In the genomic region with DNA sequence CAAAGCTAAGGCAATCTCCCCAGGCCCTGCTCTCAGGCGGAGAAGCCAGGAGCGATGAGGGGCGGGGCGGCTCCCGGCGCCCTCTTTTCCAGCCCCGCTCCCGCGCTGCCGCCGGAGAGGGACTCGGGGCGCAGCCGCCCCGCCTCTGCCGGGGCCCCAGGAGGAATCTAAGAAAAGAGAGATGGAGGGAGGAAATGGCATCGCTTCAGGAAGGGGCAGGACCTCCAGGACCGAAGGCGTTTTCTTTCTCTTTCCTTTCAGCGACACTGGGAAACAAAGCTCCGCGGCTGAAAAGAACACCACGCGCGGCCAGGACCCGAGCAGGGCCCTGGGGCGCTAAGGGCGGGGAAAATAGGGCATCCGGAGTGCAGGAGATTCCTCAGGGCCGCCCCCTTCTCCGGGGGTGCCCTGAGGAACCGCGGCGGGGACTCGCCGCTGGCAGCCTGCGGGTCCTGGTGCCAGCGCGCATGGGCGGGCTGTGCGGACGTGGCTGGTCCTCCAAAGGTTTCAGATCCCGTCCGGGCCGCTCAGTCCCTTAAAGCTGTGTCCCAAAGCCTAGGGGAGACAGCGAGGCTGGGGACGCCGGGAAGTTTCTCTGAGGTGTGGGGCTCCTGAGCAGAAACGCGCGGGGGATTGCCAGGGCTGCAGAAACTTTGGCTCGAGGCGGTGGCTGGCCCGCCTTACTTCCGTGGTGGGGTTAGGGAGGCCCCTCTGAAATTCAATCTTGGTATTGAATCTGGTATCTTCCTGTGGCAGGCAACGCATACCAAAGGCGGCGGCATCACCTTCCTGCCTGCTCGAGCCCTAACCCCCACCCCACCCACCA, we compare ENCODE assay signal across 10 cellular contexts. TPM values are rescaled to one million over a fixed set of nuclear protein-coding genes. Genes with fewer than 3 reads are reported as not detected.
DNase-seq lines count a peak whose midpoint lies in the region; ATAC-seq, FAIRE-seq and TF ChIP-seq lines count a peak whose summit lies in the region.
"Had no signal": no experiment of that assay in that cellular context is flagged by ENCODE, and none has a peak within 500 bp of the region (broad histone marks: within the 10 kb centered on the region; RNA-seq: fewer than 3 reads in every experiment).

No MANE protein-coding gene starts in this region.

- TF ChIP-seq POLR2A in HepG2 (IDR thresholded peaks at IDR 0.05; ENCODE audit: insufficient read depth in 1 of 2, low read depth in 2 of 2, low read length in 2 of 2) (no peak), GM12891 (IDR thresholded peaks at IDR 0.05; ENCODE audit: low read depth, low read length) (no peak)

- no peaks in the 10 kb centered on the region for H3K36me3 ChIP-seq in BLaER1
- H3K36me3 ChIP-seq in HUES6 (ENCODE audit: control insufficient read depth, insufficient read depth, low read length): no peaks in the 10 kb centered on the region
- no peaks in the 10 kb centered on the region for H3K36me3 ChIP-seq in HepG2 (replicated peaks in 1 of 2; ENCODE audit: control insufficient read depth in 1 of 2, insufficient read depth in 2 of 2, low read length in 2 of 2)
- H3K36me3 ChIP-seq in thymus (ENCODE audit: control insufficient read depth, insufficient read depth): no peaks in the 10 kb centered on the region

- no peak for TF ChIP-seq RAD21 in HepG2 (CRISPR knock-in tag; IDR thresholded peaks at IDR 0.05)

- WGBS in HepG2 (ENCODE audit: low lambda C conversion rate): 10% methylated on average over 36 of the region's 59 CpGs
- 1% methylated on average over 59 of the region's 59 CpGs for WGBS in thymus

- no peak overlapping the region for H2AFZ ChIP-seq in HepG2 (ENCODE audit: low read length)

- ATAC-seq in HepG2 (no peak), GM19328 (IDR thresholded peaks at IDR 0.05; ENCODE audit: unreplicated experiment) (no peak), HG03460 (IDR thresholded peaks at IDR 0.05; ENCODE audit: unreplicated experiment) (no peak)

- H3K79me2 ChIP-seq in HepG2 (ENCODE audit: insufficient read depth, low read length): no peaks in the 10 kb centered on the region

- in situ Hi-C loops in HepG2 (cut with HindIII; ENCODE audit: extremely low pct_ligation_motif_present, low pct_unique_long_range_greater_than_20kb): no loop called here

- H3K9ac ChIP-seq in BLaER1 (no peak overlapping the region), HUES6 (ENCODE audit: low read length) (peak overlapping the region; percentile 45), HepG2 (ENCODE audit: insufficient read depth, low read depth, low read length) (no peak overlapping the region)

- DNase-seq in astrocyte of the hippocampus (ENCODE audit: low read depth, low spot score) (peak; percentile 51), HepG2 (ENCODE audit: low spot score) (no peak), GM12891 (ENCODE audit: insufficient read length, low spot score) (no peak)
- DNase-seq: left cardiac atrium had no signal

- H4K20me1 ChIP-seq in BLaER1 (peaks cover 23% of the 10 kb centered on the region), HepG2 (ENCODE audit: insufficient read depth, low read length) (0 out of 2 replicates have a peak, but pooled peaks cover 4% of the 10 kb centered on the region)

- POLR2A ChIA-PET in HepG2 (lab: Yijun Ruan, JAX): no interaction called here

- H3K4me1 ChIP-seq in BLaER1 (no peaks in the 10 kb centered on the region), HUES6 (ENCODE audit: control insufficient read depth, insufficient read depth, low read length) (peaks cover 22% of the 10 kb centered on the region), HepG2 (ENCODE audit: insufficient read depth, low read length) (no peaks in the 10 kb centered on the region), thymus (ENCODE audit: control insufficient read depth, insufficient read depth, low read length) (no peaks in the 10 kb centered on the region)

- FAIRE-seq in HepG2 (lab: Jason Lieb, UNC): no peak
- no peak for FAIRE-seq in GM12891 (lab: Jason Lieb, UNC)

- CTCF ChIA-PET in HepG2 (lab: Yijun Ruan, JAX; ENCODE audit: low intra/inter-chr PET ratio, low total read pairs): no interaction called here

- no TSS peak for BruUV-seq in HepG2 (replicated peaks; lab: Mats Ljungman, UMichigan)

- H3K27ac ChIP-seq in BLaER1: no peak overlapping the region
- H3K27ac ChIP-seq in HUES6 (ENCODE audit: low read depth, low read length): no peak overlapping the region
- no peak overlapping the region for H3K27ac ChIP-seq in HepG2 (ENCODE audit: extremely low read length, insufficient read depth, low read length)
- no peak overlapping the region for H3K27ac ChIP-seq in thymus (ENCODE audit: low read depth)
- H3K27ac ChIP-seq: HL-60 had no signal

- TF ChIP-seq EP300 in HepG2 (IDR thresholded peaks at IDR 0.05; ENCODE audit: low read depth in 2 of 2, low read length in 2 of 2) (no peak), HepG2 (CRISPR knock-in tag; IDR thresholded peaks at IDR 0.05; ENCODE audit: borderline replicate concordance) (no peak)

- intact Hi-C loops in HepG2 (cut with micrococcal nuclease; ENCODE audit: unreplicated experiment): no loop called here

- H3K4me3 ChIP-seq in BLaER1 (peak overlapping the region; percentile 39; the same call in 1 of the 2 replicates), HUES6 (ENCODE audit: low read depth, low read length) (peak overlapping the region; percentile 67), HepG2 (replicated peaks in 1 of 3; ENCODE audit: insufficient read depth in 1 of 3, low read depth in 2 of 3, low read length in 3 of 3) (no peak overlapping the region; a peak in 1 of 6 replicates), thymus (ENCODE audit: low read length) (peak overlapping the region; percentile 43)

- peaks cover 36% of the 10 kb centered on the region for H3K9me3 ChIP-seq in BLaER1
- H3K9me3 ChIP-seq in HUES6 (ENCODE audit: control insufficient read depth, insufficient read depth, low read depth, low read length): no peaks in the 10 kb centered on the region
- H3K9me3 ChIP-seq in HepG2 (ENCODE audit: low read length): no peaks in the 10 kb centered on the region
- H3K9me3 ChIP-seq in thymus (ENCODE audit: control insufficient read depth): no peaks in the 10 kb centered on the region

- H3K4me2 ChIP-seq in BLaER1: peak overlapping the region; percentile 20; the same call in 1 of the 2 replicates
- H3K4me2 ChIP-seq in HepG2 (ENCODE audit: low read depth, low read length): no peak overlapping the region

- H3K27me3 ChIP-seq in BLaER1 (peaks cover 72% of the 10 kb centered on the region), HUES6 (ENCODE audit: control insufficient read depth, insufficient read depth, low read length) (peaks cover 86% of the 10 kb centered on the region), HepG2 (ENCODE audit: control insufficient read depth in 1 of 2, insufficient read depth in 2 of 2, low read length in 2 of 2) (peaks cover 5 to 49% of the 10 kb centered on the region in 2 experiments; a peak in 4 of 5 replicates), thymus (ENCODE audit: control insufficient read depth, insufficient read depth) (peaks cover 66% of the 10 kb centered on the region)

- no peak for TF ChIP-seq CTCF in HepG2 (CRISPR knock-in tag; IDR thresholded peaks at IDR 0.05)

TF ChIP-seq in HepG2, 621 proteins besides CTCF, POLR2A, EP300 and RAD21:
- TF ChIP-seq ZNF788 (CRISPR knock-in tag; IDR thresholded peaks at IDR 0.05; ENCODE audit: borderline replicate concordance) (no peak), EZH2 (conservative IDR thresholded peaks at IDR 0.05; ENCODE audit: low read depth, low read length) (peak; percentile 43; the same call in 1 of the 2 replicates)

TF ChIP-seq in GM12891, 5 proteins besides CTCF, POLR2A, EP300 and RAD21:
- TF ChIP-seq POU2F2 (IDR thresholded peaks at IDR 0.05; ENCODE audit: low read depth, low read length) (no peak), SPI1 (IDR thresholded peaks at IDR 0.05; ENCODE audit: low read depth, low read length) (no peak), POLR2AphosphoS5 (IDR thresholded peaks at IDR 0.05; ENCODE audit: low read depth, low read length) (no peak), TAF1 (IDR thresholded peaks at IDR 0.05; ENCODE audit: low read depth, low read length) (no peak), PAX5 (IDR thresholded peaks at IDR 0.05; ENCODE audit: insufficient read depth, low read length, severe bottlenecking) (no peak)
TF ChIP-seq in GM12891: peak in this region for 0.

RNA-seq across cellular contexts. Expression of gene BSX, which starts 2.8 kb away (rescaled TPM):
- not detected in 2 replicates for total RNA-seq in HepG2 (2016; rRNA removed; fragmentation: Illumina TruSeq; extraction: Trizol)
- not detected in 2 replicates for total RNA-seq in HepG2 (2016; cell fraction: cytosol; rRNA removed; fragmentation: Illumina TruSeq; extraction: Trizol; ENCODE audit: low read depth)
- not detected in 2 replicates for total RNA-seq in HepG2 (2016; cell fraction: insoluble cytoplasmic fraction; rRNA removed; fragmentation: Illumina TruSeq; extraction: Trizol)
- not detected in 2 replicates for total RNA-seq in HepG2 (2016; cell fraction: membrane; rRNA removed; fragmentation: Illumina TruSeq; extraction: Trizol)
- not detected in 2 replicates for total RNA-seq in HepG2 (2016; cell fraction: nucleus; rRNA removed; fragmentation: Illumina TruSeq; extraction: Trizol)
- polyA plus RNA-seq in HepG2 (2011; rRNA removed) (not detected in 2 replicates), thymus (not detected)
- not detected in 2 replicates for polyA plus RNA-seq in HepG2 (2011; cell fraction: cytosol; rRNA removed)
- not detected in 2 replicates for polyA plus RNA-seq in HepG2 (2011; cell fraction: nucleus; rRNA removed)
- not detected in 2 replicates for polyA plus RNA-seq in HepG2 (2012)
- not detected in 2 replicates for polyA plus RNA-seq in HepG2 (2016; cell fraction: cytosol; fragmentation: Illumina TruSeq; extraction: Trizol; ENCODE audit: low read depth)
- not detected in 2 replicates for polyA plus RNA-seq in HepG2 (2016; cell fraction: insoluble cytoplasmic fraction; fragmentation: Illumina TruSeq; extraction: Trizol; ENCODE audit: low read depth)
- polyA plus RNA-seq in HepG2 (2016; cell fraction: membrane; fragmentation: Illumina TruSeq; extraction: Trizol; ENCODE audit: low read depth): not detected in 2 replicates
- polyA plus RNA-seq in HepG2 (2016; cell fraction: nucleus; fragmentation: Illumina TruSeq; extraction: Trizol; ENCODE audit: insufficient read depth, low read depth): not detected in 2 replicates
- polyA minus RNA-seq in HepG2 (2011; rRNA and poly(A)+ RNA removed; ENCODE audit: low replicate concordance): not detected in 2 replicates
- polyA minus RNA-seq in HepG2 (2011; cell fraction: cytosol; rRNA and poly(A)+ RNA removed): not detected in 2 replicates
- not detected in 2 replicates for polyA minus RNA-seq in HepG2 (2011; cell fraction: nucleus; rRNA and poly(A)+ RNA removed)
- polyA plus RNA-seq in GM12891 (2012; ENCODE audit: low read depth, missing spikeins): not detected
- total RNA-seq: left cardiac atrium had no signal

Comparison
In these comparisons a context has a peak if more than half of its experiments do, and no peak if none do; other contexts are left out.
1. H3K4me3 ChIP-seq: peak in BLaER1 (single experiment), HUES6 (single experiment) and thymus (single experiment); none in HepG2 (0 of 3).